9 cellular contexts compared by ENCODE assay signal in the genomic region with DNA sequence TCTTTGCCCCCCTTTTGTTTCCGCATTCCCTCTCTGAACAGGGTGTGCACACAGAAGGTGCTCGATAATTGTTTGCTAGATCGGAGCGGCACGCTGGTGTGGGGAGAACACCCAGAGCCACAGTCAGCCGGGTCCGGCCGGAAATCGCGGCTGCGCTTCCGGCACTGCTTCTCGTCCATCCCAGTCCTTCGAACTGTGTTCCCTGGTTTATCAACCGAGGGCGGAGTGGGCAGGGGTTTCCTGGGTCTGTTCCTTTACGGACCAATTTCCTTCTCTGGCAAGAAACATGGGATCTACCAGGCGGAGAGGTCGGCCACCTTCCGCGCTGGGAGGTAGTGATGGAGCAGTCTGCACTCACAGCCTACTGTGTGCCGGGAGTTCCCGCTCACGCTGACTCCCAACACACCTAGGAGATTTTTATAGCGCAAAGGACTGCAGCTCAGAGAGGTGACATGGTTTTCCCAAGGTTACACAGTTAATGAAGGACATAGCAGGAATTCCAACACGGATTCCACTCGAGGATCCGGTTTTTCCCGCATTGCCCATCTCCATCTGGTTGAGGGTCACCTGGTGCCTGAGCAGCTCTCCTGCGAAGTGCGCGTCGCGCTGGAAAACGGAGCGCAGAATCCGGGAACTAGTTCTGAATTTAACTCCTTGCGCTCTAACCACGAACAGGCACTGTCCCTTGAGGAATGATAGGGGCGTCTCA. TPM values are rescaled to one million over a fixed set of nuclear protein-coding genes. Genes with fewer than 3 reads are reported as not detected.
DNase-seq lines count a peak whose midpoint lies in the region; ATAC-seq and TF ChIP-seq lines count a peak whose summit lies in the region.
"Had no signal": no experiment of that assay in that cellular context is flagged by ENCODE, and none has a peak within 500 bp of the region (broad histone marks: within the 10 kb centered on the region; RNA-seq: fewer than 3 reads in every experiment).

No MANE protein-coding gene starts in this region.

- intact Hi-C loops in Caco-2 (cut with micrococcal nuclease; ENCODE audit: unreplicated experiment): loop anchor here (10.0 kb wide), 2 partner anchors 201 to 271 kb away; no protein-coding TSS in a partner anchor

- no peak for TF ChIP-seq CTCF in Caco-2 (IDR thresholded peaks at IDR 0.05; ENCODE audit: insufficient read depth in 1 of 2, low read depth in 1 of 2, low read length in 1 of 2, severe bottlenecking in 1 of 2, unreplicated experiment in 1 of 2)
- no peak for TF ChIP-seq CTCF in osteoblast (IDR thresholded peaks at IDR 0.05; ENCODE audit: extremely low read depth, low read depth, low read length)

- no peaks in the 10 kb centered on the region for H3K9me3 ChIP-seq in Caco-2
- no peaks in the 10 kb centered on the region for H3K9me3 ChIP-seq in osteoblast (ENCODE audit: low read depth, low read length)

- H3K27ac ChIP-seq in osteoblast (ENCODE audit: low read depth, low read length): no peak overlapping the region

- CTCF ChIA-PET in Caco-2 (lab: Charles Lee): no interaction called here

- H3K36me3 ChIP-seq in Caco-2 (ENCODE audit: control insufficient read depth, insufficient read depth, low read length) (no peaks in the 10 kb centered on the region), osteoblast (ENCODE audit: insufficient read depth, low read length) (peaks cover 7% of the 10 kb centered on the region)

- H3K27me3 ChIP-seq in Caco-2 (replicated peaks; ENCODE audit: control insufficient read depth, insufficient read depth, low read length) (no peaks in the 10 kb centered on the region), osteoblast (ENCODE audit: insufficient read depth, low read length) (peaks cover 62% of the 10 kb centered on the region)

- H2AFZ ChIP-seq in osteoblast (ENCODE audit: low read length): peak overlapping the region; percentile 76

- DNase-seq in Caco-2: peak; percentile 64 to 68
- DNase-seq in ecto neural progenitor cell (ENCODE audit: low spot score): peak; percentile 74
- peak; percentile 94 for DNase-seq in osteoblast (ENCODE audit: insufficient read length, low spot score, missing footprints)
- no peak for DNase-seq in HuH-7 (ENCODE audit: low spot score)
- DNase-seq in foreskin melanocyte: no peak
- DNase-seq: KG1 had no signal

- H3K36me3 Mint-ChIP-seq in Caco-2 (ENCODE audit: insufficient read depth, unreplicated experiment) (peaks cover 31% of the 10 kb centered on the region), IgD-negative memory B cell (no peaks in the 10 kb centered on the region)

- no peak for ATAC-seq in HG03108 (IDR thresholded peaks at IDR 0.05; ENCODE audit: unreplicated experiment)
- ATAC-seq in HG02938 (IDR thresholded peaks at IDR 0.05; ENCODE audit: unreplicated experiment): no peak

- H3K4me1 ChIP-seq in Caco-2 (no peaks in the 10 kb centered on the region), osteoblast (ENCODE audit: insufficient read depth, low read length) (peaks cover 3% of the 10 kb centered on the region)

- POLR2A ChIA-PET in Caco-2 (lab: Charles Lee): no interaction called here

- H3K4me2 ChIP-seq in osteoblast (ENCODE audit: insufficient read depth, low read length): peak overlapping the region; percentile 66

- H3K4me3 Mint-ChIP-seq in Caco-2 (ENCODE audit: unreplicated experiment): peak overlapping the region; percentile 96
- peak overlapping the region in 3 of 4 donors; percentile 63 to 78 (median 76) for H3K4me3 Mint-ChIP-seq in IgD-negative memory B cell

- H3K27ac Mint-ChIP-seq in Caco-2 (ENCODE audit: unreplicated experiment) (peak overlapping the region; percentile 93), IgD-negative memory B cell (peak overlapping the region; percentile 85 to 96 (median 85))

- no peaks in the 10 kb centered on the region for H3K79me2 ChIP-seq in osteoblast (ENCODE audit: insufficient read depth, low read length)

- H3K4me1 Mint-ChIP-seq in Caco-2 (ENCODE audit: low read depth, unreplicated experiment) (no peaks in the 10 kb centered on the region), IgD-negative memory B cell (peaks cover 5 to 13% (median 10%) of the 10 kb centered on the region in 3 donors)

- no peaks in the 10 kb centered on the region for H4K20me1 ChIP-seq in osteoblast (ENCODE audit: insufficient read depth, low read length)

- H3K4me3 ChIP-seq in Caco-2 (ENCODE audit: low read depth, low read length) (peak overlapping the region; percentile 65), osteoblast (ENCODE audit: insufficient read depth, low read length) (peak overlapping the region; percentile 62)

- no TSS peak for BruUV-seq in Caco-2 (replicated peaks; lab: Mats Ljungman, UMichigan)

- H3K27me3 Mint-ChIP-seq in Caco-2 (ENCODE audit: insufficient read depth, unreplicated experiment) (peaks cover 4% of the 10 kb centered on the region), IgD-negative memory B cell (peaks cover 68% of the 10 kb centered on the region)

- H3K9me3 Mint-ChIP-seq in Caco-2 (ENCODE audit: unreplicated experiment) (no peaks in the 10 kb centered on the region), IgD-negative memory B cell (peaks cover 0 to 21% (median 2%) of the 10 kb centered on the region in 3 donors)

RNA-seq across cellular contexts. Expression of a gene that starts 6.8 kb away (rescaled TPM):
- total RNA-seq in Caco-2 (2022) (30.0 and 35.1 TPM in 2 replicates), osteoblast (2.9 and 3.8 TPM in 2 replicates)
- polyA plus RNA-seq in IgD-negative memory B cell: 0.18 TPM

Comparison
In these comparisons a context has a peak if more than half of its experiments do, and no peak if none do; other contexts are left out.
1. DNase-seq: peak in Caco-2 (2 of 2), ecto neural progenitor cell (single experiment) and osteoblast (single experiment); none in HuH-7 (single experiment) and foreskin melanocyte (single experiment).